ENCODE assay signal across 15 cellular contexts in the genomic region with DNA sequence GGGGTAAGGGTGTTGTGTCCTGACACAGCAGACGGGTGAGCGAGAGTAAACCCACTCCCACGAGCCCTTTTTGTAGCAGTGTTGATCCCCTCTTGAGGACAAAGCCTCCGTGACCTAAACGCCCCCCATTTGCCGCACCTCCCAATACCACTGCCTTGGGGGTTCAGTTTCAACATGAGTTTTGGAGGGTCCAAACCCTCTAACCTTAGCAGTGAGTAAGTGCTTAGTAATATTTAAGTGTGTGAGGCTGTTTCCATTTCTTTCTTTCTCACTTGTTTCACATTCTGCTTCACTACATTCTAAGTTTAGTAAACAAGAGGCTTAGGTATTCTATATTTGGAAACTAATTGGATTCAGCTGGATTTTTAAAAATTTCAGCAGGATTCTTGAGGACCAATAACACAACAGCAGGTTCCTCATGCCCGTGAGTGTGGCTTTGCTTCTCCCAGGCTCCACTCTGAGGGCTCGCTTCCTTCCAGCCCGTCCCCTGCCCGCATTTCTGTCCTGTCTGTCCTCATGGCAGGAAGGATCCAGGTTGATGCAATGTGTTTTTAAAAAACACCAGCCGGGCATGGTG.
"Had no signal": no experiment of that assay in that cellular context is flagged by ENCODE, and none has a peak within 500 bp of the region (broad histone marks: within the 10 kb centered on the region; RNA-seq: fewer than 3 reads in every experiment).

No MANE protein-coding gene starts in this region.

- H3K27ac Mint-ChIP-seq: activated CD4-positive, alpha-beta memory T cell treated with anti-CD3 and anti-CD28 coated beads, Interleukin-2, amount 10 ng/mL, durations not matched to agents 7 days and 5 days; activated naive CD4-positive, alpha-beta T cell treated with anti-CD3 and anti-CD28 coated beads, Interleukin-2, amount 50 U/mL, for 72 hours; memory B cell; nephron progenitor cell had no signal

- H3K36me3 ChIP-seq: breast epithelium, thyroid gland had no signal

- H3K27me3 Mint-ChIP-seq: memory B cell had no signal

- H3K4me3 Mint-ChIP-seq: activated CD4-positive, alpha-beta memory T cell treated with anti-CD3 and anti-CD28 coated beads, Interleukin-2, amount 10 ng/mL, durations not matched to agents 7 days and 5 days; memory B cell; nephron progenitor cell had no signal

- ATAC-seq: heart left ventricle, left lung had no signal

- H3K27ac ChIP-seq: breast epithelium, esophagus muscularis mucosa, heart left ventricle, left lung, thyroid gland had no signal

- H3K4me3 ChIP-seq: breast epithelium, esophagus muscularis mucosa, heart left ventricle, left lung, thyroid gland had no signal

- H3K27me3 ChIP-seq: breast epithelium, esophagus muscularis mucosa, heart left ventricle, left lung, thyroid gland had no signal

- DNase-seq: activated CD4-positive, alpha-beta memory T cell treated with anti-CD3 and anti-CD28 coated beads, Interleukin-2, amount 10 ng/mL, durations not matched to agents 7 days and 5 days; activated CD4-positive, alpha-beta T cell treated with anti-CD3 and anti-CD28 coated beads for 1 hour; activated CD8-positive, alpha-beta memory T cell treated with anti-CD3 and anti-CD28 coated beads, Interleukin-2, amount 50 U/mL, for 48 hours; activated effector memory CD4-positive, alpha-beta T cell treated with Interleukin-2 at 50 U/mL for 16 hours; aorta; heart left ventricle; left lung; nephron progenitor cell; stimulated activated CD4-positive, alpha-beta T cell treated with anti-CD3 and anti-CD28 coated beads, Interleukin-4, amount 100 ng/mL, for 1 hour; stimulated activated CD8-positive, alpha-beta memory T cell treated with anti-CD3 and anti-CD28 coated beads, Interleukin-4, amount 100 ng/mL, for 48 hours; thyroid gland had no signal

- H3K9me3 Mint-ChIP-seq: activated CD4-positive, alpha-beta memory T cell treated with anti-CD3 and anti-CD28 coated beads, Interleukin-2, amount 10 ng/mL, durations not matched to agents 7 days and 5 days; memory B cell; nephron progenitor cell had no signal

- H3K9me3 ChIP-seq: breast epithelium, esophagus muscularis mucosa, heart left ventricle, left lung, thyroid gland had no signal
